18 cellular contexts compared by ENCODE assay signal in genomic region chr3:60424942-60425341, GRCh38.
DNase-seq lines count a peak whose midpoint lies in the region; ATAC-seq and TF ChIP-seq lines count a peak whose summit lies in the region.
"Had no signal": no experiment of that assay in that cellular context is flagged by ENCODE, and none has a peak within 500 bp of the region (broad histone marks: within the 10 kb centered on the region; RNA-seq: fewer than 3 reads in every experiment).

No MANE protein-coding gene starts in this region.

- no peaks in the 10 kb centered on the region for H3K9me3 Mint-ChIP-seq in endodermal cell
- H3K9me3 Mint-ChIP-seq: CD8-positive, alpha-beta T cell had no signal

- H3K9ac ChIP-seq in endodermal cell (ENCODE audit: extremely low read depth, low read length, poor library complexity, severe bottlenecking): no peak overlapping the region
- H3K9ac ChIP-seq: BLaER1 had no signal

- H3K27me3 ChIP-seq in endodermal cell (ENCODE audit: control insufficient read depth, insufficient read depth, low read length, poor library complexity, severe bottlenecking): no peaks in the 10 kb centered on the region
- no peaks in the 10 kb centered on the region for H3K27me3 ChIP-seq in ascending aorta
- H3K27me3 ChIP-seq: BLaER1 had no signal

- H3K36me3 ChIP-seq in endodermal cell (ENCODE audit: control insufficient read depth, insufficient read depth, low read length): no peaks in the 10 kb centered on the region
- no peaks in the 10 kb centered on the region for H3K36me3 ChIP-seq in ascending aorta
- H3K36me3 ChIP-seq: BLaER1 had no signal

- intact Hi-C loops in ascending aorta (cut with DNase I): no loop called here

- peaks cover 3% of the 10 kb centered on the region for H3K27me3 Mint-ChIP-seq in endodermal cell (ENCODE audit: insufficient read depth)
- H3K27me3 Mint-ChIP-seq: B cell; CD4-positive, CD25-positive, alpha-beta regulatory T cell had no signal

- ATAC-seq in esophagus mucosa: no peak
- ATAC-seq: CD8-positive, alpha-beta T cell had no signal

- H3K4me3 Mint-ChIP-seq in endodermal cell: no peak overlapping the region
- H3K4me3 Mint-ChIP-seq: B cell; CD4-positive, CD25-positive, alpha-beta regulatory T cell; CD8-positive, alpha-beta T cell had no signal

- H3K27ac ChIP-seq in endodermal cell (ENCODE audit: low read depth, low read length) (no peak overlapping the region), ascending aorta (no peak overlapping the region)
- H3K27ac ChIP-seq: 22Rv1, BLaER1, C4-2B had no signal

- H3K4me1 ChIP-seq in endodermal cell (ENCODE audit: control insufficient read depth, insufficient read depth, low read length) (no peaks in the 10 kb centered on the region), ascending aorta (no peaks in the 10 kb centered on the region)
- H3K4me1 ChIP-seq: Caco-2 had no signal

- no peak overlapping the region for H3K27ac Mint-ChIP-seq in endodermal cell
- H3K27ac Mint-ChIP-seq: B cell; CD4-positive, CD25-positive, alpha-beta regulatory T cell; CD8-positive, alpha-beta T cell had no signal

- peak; percentile 6 for DNase-seq in NCI-H748 (lab: John Stamatoyannopoulos, UW; ENCODE audit: unreplicated experiment)
- no peak for DNase-seq in NCI-H748 treated with DMSO at 0.1 percent for 48 hours (lab: John Stamatoyannopoulos, UW)
- peak; percentile 29 for DNase-seq in NCI-H146 treated with DMSO at 0.1 percent for 48 hours (lab: John Stamatoyannopoulos, UW; ENCODE audit: unreplicated experiment)
- no peak for DNase-seq in endodermal cell
- DNase-seq in iPS-NIHi7 (ENCODE audit: extremely low spot score): peak; percentile 39
- no peak for DNase-seq in ascending aorta (ENCODE audit: low spot score in 2 of 2)
- DNase-seq in activated CD4-positive, alpha-beta T cell treated with anti-CD3 and anti-CD28 coated beads, Interleukin-2, amount 50 U/mL, for 1 hour: no peak
- DNase-seq: Caco-2; CD4-positive, CD25-positive, alpha-beta regulatory T cell; CD8-positive, alpha-beta T cell; DMS153; DND-41; HCEC 1CT had no signal

- no peaks in the 10 kb centered on the region for H3K36me3 Mint-ChIP-seq in endodermal cell (ENCODE audit: low read depth)
- H3K36me3 Mint-ChIP-seq: CD4-positive, CD25-positive, alpha-beta regulatory T cell; CD8-positive, alpha-beta T cell had no signal

- WGBS in endodermal cell (ENCODE audit: insufficient coverage in 1 of 2, insufficient read length in 1 of 2), 2 experiments: 92 to 100% methylated on average over 1 to 2 of the region's 2 CpGs

- peak; percentile 64 for TF ChIP-seq CTCF in endodermal cell (conservative IDR thresholded peaks at IDR 0.05)
- TF ChIP-seq CTCF in ascending aorta (IDR thresholded peaks at IDR 0.05): no peak

- H3K4me3 ChIP-seq in endodermal cell (ENCODE audit: low read length): no peak overlapping the region
- no peak overlapping the region for H3K4me3 ChIP-seq in ascending aorta
- H3K4me3 ChIP-seq: BLaER1 had no signal

- H3K9me3 ChIP-seq in endodermal cell (ENCODE audit: control insufficient read depth, low read length) (no peaks in the 10 kb centered on the region), ascending aorta (no peaks in the 10 kb centered on the region)
- H3K9me3 ChIP-seq: BLaER1, Caco-2 had no signal

- H3K4me1 Mint-ChIP-seq in endodermal cell: peaks cover 10% of the 10 kb centered on the region
- H3K4me1 Mint-ChIP-seq: B cell had no signal

Comparison
In these comparisons a context has a peak if more than half of its experiments do, and no peak if none do; other contexts are left out.
1. DNase-seq: peak in NCI-H748 (single experiment), NCI-H146 treated with DMSO at 0.1 percent for 48 hours (single experiment) and iPS-NIHi7 (single experiment); none in NCI-H748 treated with DMSO at 0.1 percent for 48 hours (single experiment), endodermal cell (single experiment), ascending aorta (0 of 2) and activated CD4-positive, alpha-beta T cell treated with anti-CD3 and anti-CD28 coated beads, Interleukin-2, amount 50 U/mL, for 1 hour (single experiment).